Comparison of ENCODE assay signal across 5 cellular contexts in the genomic region with DNA sequence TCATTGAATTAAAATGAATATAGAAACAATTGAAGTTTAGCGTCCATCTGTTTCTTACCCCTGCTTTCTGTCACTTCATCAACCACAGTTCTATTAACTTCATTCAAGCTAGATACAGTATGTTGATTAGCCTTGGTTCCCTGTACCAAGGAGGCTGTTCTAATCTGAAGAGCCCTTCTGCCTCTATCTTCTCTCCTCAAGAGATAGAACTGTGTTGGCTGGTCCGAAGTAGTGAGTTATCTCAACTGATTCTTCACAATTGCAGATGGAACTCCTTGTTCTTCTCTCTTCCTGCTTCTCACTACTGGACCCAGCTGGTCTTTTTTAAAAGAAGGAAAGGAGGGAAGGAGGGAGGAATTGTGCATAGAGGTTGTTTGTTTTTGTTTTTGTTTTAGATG.
"Had no signal": no experiment of that assay in that cellular context is flagged by ENCODE, and none has a peak within 500 bp of the region (broad histone marks: within the 10 kb centered on the region; RNA-seq: fewer than 3 reads in every experiment).

No MANE protein-coding gene starts in this region.

- H3K27ac ChIP-seq: cardiac muscle cell, foreskin keratinocyte, lower lobe of right lung had no signal

- H3K9me3 ChIP-seq: lower lobe of right lung had no signal

- H3K4me1 ChIP-seq: foreskin keratinocyte had no signal

- DNase-seq: activated gamma-delta T cell, lower lobe of right lung, occipital lobe had no signal

- H3K36me3 ChIP-seq: cardiac muscle cell, lower lobe of right lung had no signal

- H3K4me3 ChIP-seq: cardiac muscle cell, lower lobe of right lung had no signal

- H3K27me3 ChIP-seq: cardiac muscle cell, foreskin keratinocyte had no signal
